In genomic region chr13:33571618-33572017, GRCh38 we compare ENCODE assay signal across 17 cellular contexts.
DNase-seq lines count a peak whose midpoint lies in the region; ATAC-seq and TF ChIP-seq lines count a peak whose summit lies in the region.
"Had no signal": no experiment of that assay in that cellular context is flagged by ENCODE, and none has a peak within 500 bp of the region (broad histone marks: within the 10 kb centered on the region; RNA-seq: fewer than 3 reads in every experiment).

No MANE protein-coding gene starts in this region.

- no peaks in the 10 kb centered on the region for H3K36me3 Mint-ChIP-seq in activated T-helper 17 cell treated with anti-CD3 and anti-CD28 coated beads, Interleukin-2, amount 50 U/mL, for 72 hours (ENCODE audit: low read depth)
- H3K36me3 Mint-ChIP-seq: CD8-positive, alpha-beta T cell had no signal

- H3K4me3 ChIP-seq in upper lobe of left lung: no peak overlapping the region
- H3K4me3 ChIP-seq: pancreas had no signal

- no peaks in the 10 kb centered on the region for H3K36me3 ChIP-seq in upper lobe of left lung
- H3K36me3 ChIP-seq: pancreas had no signal

- DNase-seq in GM13976 (ENCODE audit: low spot score): peak; percentile 25
- DNase-seq in NOMO-1 treated with DMSO at 0.1 percent for 48 hours (lab: John Stamatoyannopoulos, UW; ENCODE audit: unreplicated experiment): no peak
- no peak for DNase-seq in pons (ENCODE audit: low spot score)
- DNase-seq in upper lobe of left lung: no peak
- DNase-seq: aorta; CD8-positive, alpha-beta T cell; cortex of kidney; erythroblast; head of caudate nucleus; kidney glomerular epithelial cell; NCI-H2107; pancreas; T-helper 2 cell had no signal

- no peaks in the 10 kb centered on the region for H3K4me1 ChIP-seq in upper lobe of left lung

- ATAC-seq in GM19395 (IDR thresholded peaks at IDR 0.05; ENCODE audit: unreplicated experiment) (peak; percentile 96), HG02678 (IDR thresholded peaks at IDR 0.05; ENCODE audit: unreplicated experiment) (peak; percentile 86), HG03432 (IDR thresholded peaks at IDR 0.05; ENCODE audit: unreplicated experiment) (peak; percentile 82), upper lobe of left lung (ENCODE audit: low FRiP score in 2 of 2) (no peak)
- no peak for ATAC-seq in activated T-helper 17 cell treated with anti-CD3 and anti-CD28 coated beads, Interleukin-2, amount 50 U/mL, for 72 hours (replicated peaks)
- ATAC-seq: CD8-positive, alpha-beta T cell; pancreas had no signal

- H3K27ac ChIP-seq in upper lobe of left lung: no peak overlapping the region
- H3K27ac ChIP-seq: pancreas had no signal

- no peak overlapping the region for H3K27ac Mint-ChIP-seq in activated T-helper 17 cell treated with anti-CD3 and anti-CD28 coated beads, Interleukin-2, amount 50 U/mL, for 72 hours
- H3K27ac Mint-ChIP-seq: CD8-positive, alpha-beta T cell had no signal

- in situ Hi-C loops in GM13976 (cut with MboI; ENCODE audit: low sequenced_read_pairs, unreplicated experiment): no loop called here

- H3K27me3 ChIP-seq in upper lobe of left lung: no peaks in the 10 kb centered on the region
- H3K27me3 ChIP-seq: pancreas had no signal

- peaks cover 4% of the 10 kb centered on the region for H3K9me3 Mint-ChIP-seq in activated T-helper 17 cell treated with anti-CD3 and anti-CD28 coated beads, Interleukin-2, amount 50 U/mL, for 72 hours
- H3K9me3 Mint-ChIP-seq: CD8-positive, alpha-beta T cell had no signal

- no peak for TF ChIP-seq EP300 in upper lobe of left lung (IDR thresholded peaks at IDR 0.05)

- TF ChIP-seq POLR2A in upper lobe of left lung (IDR thresholded peaks at IDR 0.05): no peak

- no peaks in the 10 kb centered on the region for H3K27me3 Mint-ChIP-seq in activated T-helper 17 cell treated with anti-CD3 and anti-CD28 coated beads, Interleukin-2, amount 50 U/mL, for 72 hours

- H3K9me3 ChIP-seq in upper lobe of left lung: no peaks in the 10 kb centered on the region
- H3K9me3 ChIP-seq: pancreas had no signal

- H3K4me1 Mint-ChIP-seq in activated T-helper 17 cell treated with anti-CD3 and anti-CD28 coated beads, Interleukin-2, amount 50 U/mL, for 72 hours: no peaks in the 10 kb centered on the region

- no peak overlapping the region for H3K4me3 Mint-ChIP-seq in activated T-helper 17 cell treated with anti-CD3 and anti-CD28 coated beads, Interleukin-2, amount 50 U/mL, for 72 hours
- H3K4me3 Mint-ChIP-seq: CD8-positive, alpha-beta T cell had no signal

- TF ChIP-seq CTCF in GM13976 (IDR thresholded peaks at IDR 0.05; ENCODE audit: borderline replicate concordance, control extremely low read depth, extremely low read depth, insufficient read depth, missing control alignments) (no peak), upper lobe of left lung (IDR thresholded peaks at IDR 0.05) (no peak)

- WGBS in upper lobe of left lung, 2 donors: 83 to 92% methylated on average over 1 of the region's 1 CpG

Comparison
In these comparisons a context has a peak if more than half of its experiments do, and no peak if none do; other contexts are left out.
1. ATAC-seq: peak in GM19395 (single experiment), HG02678 (single experiment) and HG03432 (single experiment); none in upper lobe of left lung (0 of 2) and activated T-helper 17 cell treated with anti-CD3 and anti-CD28 coated beads, Interleukin-2, amount 50 U/mL, for 72 hours (single experiment).